In genomic region chr1:98051065-98051675, GRCh38 we compare ENCODE assay signal across 9 cellular contexts.
A peak's percentile ranks its signal among the peaks of the same experiment; 100 is the strongest.
DNase-seq lines count a peak whose midpoint lies in the region; ATAC-seq, FAIRE-seq and TF ChIP-seq lines count a peak whose summit lies in the region.
"Had no signal": no experiment of that assay in that cellular context is flagged by ENCODE, and none has a peak within 500 bp of the region (broad histone marks: within the 10 kb centered on the region; RNA-seq: fewer than 3 reads in every experiment).

No MANE protein-coding gene starts in this region.

- DNase-seq in NCI-H1417 (lab: John Stamatoyannopoulos, UW) = peak; percentile 65 to 88 (median 77)
- no peak for DNase-seq in NCI-H1417 treated with DMSO at 0.1 percent for 48 hours (lab: John Stamatoyannopoulos, UW)
- peak; percentile 43 for DNase-seq in NCI-H2107 (lab: John Stamatoyannopoulos, UW)
- DNase-seq in UCSD-AML1 (lab: John Stamatoyannopoulos, UW; ENCODE audit: unreplicated experiment) = peak; percentile 50
- peak; percentile 74 for DNase-seq in bronchial epithelial cell (ENCODE audit: low read depth)
- peak; percentile 70 for DNase-seq in kidney glomerular epithelial cell (lab: John Stamatoyannopoulos, UW)
- DNase-seq in stimulated activated CD4-positive, alpha-beta T cell treated with anti-CD3 and anti-CD28 coated beads, Interleukin-4, amount 100 ng/mL, for 48 hours (ENCODE audit: low read depth in 2 of 2) = peak; percentile 50 to 55

- peaks cover 19% of the 10 kb centered on the region for H3K27me3 ChIP-seq in bronchial epithelial cell (ENCODE audit: control insufficient read depth, insufficient read depth, low read length)

- peak; percentile 64 for FAIRE-seq in bronchial epithelial cell (lab: Jason Lieb, UNC)

- H3K4me3 ChIP-seq in bronchial epithelial cell (ENCODE audit: low read depth, low read length) = no peak overlapping the region
- H3K4me3 ChIP-seq: BLaER1 had no signal

- no peaks in the 10 kb centered on the region for H3K36me3 ChIP-seq in bronchial epithelial cell (ENCODE audit: control insufficient read depth, insufficient read depth, low read length)
- H3K36me3 ChIP-seq: BLaER1 had no signal

- TF ChIP-seq CTCF in bronchial epithelial cell (IDR thresholded peaks at IDR 0.05; ENCODE audit: insufficient read depth, low read length, severe bottlenecking) = peak; percentile 77

- ATAC-seq in HG02759 (IDR thresholded peaks at IDR 0.05; ENCODE audit: unreplicated experiment) = peak; percentile 41
